Comparison of ENCODE assay signal across 22 cellular contexts in genomic region chr15:99109555-99110021, GRCh38. TPM values are rescaled to one million over a fixed set of nuclear protein-coding genes. Genes with fewer than 3 reads are reported as not detected.
A peak's percentile ranks its signal among the peaks of the same experiment; 100 is the strongest.
DNase-seq lines count a peak whose midpoint lies in the region; ATAC-seq and TF ChIP-seq lines count a peak whose summit lies in the region.
"Had no signal": no experiment of that assay in that cellular context is flagged by ENCODE, and none has a peak within 500 bp of the region (broad histone marks: within the 10 kb centered on the region; RNA-seq: fewer than 3 reads in every experiment).

No MANE protein-coding gene starts in this region.

- H3K36me3 ChIP-seq in heart right ventricle (peaks cover 0 to 16% (median 0%) of the 10 kb centered on the region in 9 donors), esophagus squamous epithelium (no peaks in the 10 kb centered on the region), prostate gland (no peaks in the 10 kb centered on the region), upper lobe of right lung (no peaks in the 10 kb centered on the region)
- H3K36me3 ChIP-seq: colonic mucosa had no signal

- peaks cover 0 to 29% (median 0%) of the 10 kb centered on the region in 7 donors for H3K27me3 ChIP-seq in heart right ventricle
- H3K27me3 ChIP-seq in esophagus squamous epithelium, result peaks cover 0 to 38% (median 0%) of the 10 kb centered on the region in 4 donors
- H3K27me3 ChIP-seq in prostate gland (replicated peaks; ENCODE audit: insufficient read depth), result no peaks in the 10 kb centered on the region
- peaks cover 14% of the 10 kb centered on the region for H3K27me3 ChIP-seq in upper lobe of right lung

- peak in 2 of 8 donors; percentile 17 to 25 for ATAC-seq in heart right ventricle
- no peak for ATAC-seq in Right ventricle myocardium superior (ENCODE audit: poor library complexity)
- ATAC-seq in upper lobe of right lung, result no peak
- ATAC-seq in T-helper 17 cell, result no peak
- ATAC-seq: HCT116; naive thymus-derived CD8-positive, alpha-beta T cell had no signal

- intact Hi-C loops in heart right ventricle (cut with DNase I), result loop anchor here in 4 of 10 donors (5.0 to 10.0 kb wide), 3 partner anchors 33 to 625 kb away; partner anchors contain the start of gene LYSMD4 (in 1 of the 4)
- intact Hi-C loops in Right ventricle myocardium superior (cut with DNase I), result no loop called here
- intact Hi-C loops in esophagus squamous epithelium (cut with DNase I), result no loop called here
- intact Hi-C loops in prostate gland (cut with DNase I), result loop anchor here (5.0 to 10.0 kb wide), 3 partner anchors 63 to 595 kb away; partner anchors contain the start of gene MEF2A
- intact Hi-C loops in upper lobe of right lung (cut with DNase I), result no loop called here

- H3K4me3 ChIP-seq in heart right ventricle (peak overlapping the region in 5 of 10 donors; percentile 1 to 13 (median 5)), esophagus squamous epithelium (peak overlapping the region in 3 of 4 donors; percentile 49 to 66 (median 64)), prostate gland (peak overlapping the region in 1 of 2 donors; percentile 8), upper lobe of right lung (no peak overlapping the region)
- H3K4me3 ChIP-seq: colonic mucosa had no signal

- no peaks in the 10 kb centered on the region for H3K9me3 ChIP-seq in heart right ventricle
- no peaks in the 10 kb centered on the region for H3K9me3 ChIP-seq in esophagus squamous epithelium
- no peaks in the 10 kb centered on the region for H3K9me3 ChIP-seq in prostate gland
- H3K9me3 ChIP-seq in upper lobe of right lung, result no peaks in the 10 kb centered on the region
- no peaks in the 10 kb centered on the region for H3K9me3 ChIP-seq in T-helper 17 cell (ENCODE audit: control insufficient read depth, low read length, poor library complexity, severe bottlenecking)
- H3K9me3 ChIP-seq: colonic mucosa had no signal

- no peak for TF ChIP-seq CTCF in heart right ventricle (IDR thresholded peaks at IDR 0.05)
- TF ChIP-seq CTCF in esophagus squamous epithelium (IDR thresholded peaks at IDR 0.05), result no peak
- TF ChIP-seq CTCF in prostate gland (IDR thresholded peaks at IDR 0.05), result no peak
- no peak for TF ChIP-seq CTCF in upper lobe of right lung (IDR thresholded peaks at IDR 0.05)

- peaks cover 27% of the 10 kb centered on the region for H3K27me3 Mint-ChIP-seq in T-helper 17 cell

- H3K4me1 ChIP-seq in heart right ventricle (peaks cover 0 to 82% (median 50%) of the 10 kb centered on the region in 9 donors), esophagus squamous epithelium (peaks cover 0 to 40% (median 15%) of the 10 kb centered on the region in 3 donors), prostate gland (replicated peaks) (no peaks in the 10 kb centered on the region), upper lobe of right lung (peaks cover 17% of the 10 kb centered on the region)
- H3K4me1 ChIP-seq: colonic mucosa had no signal

- no peak overlapping the region for H3K27ac Mint-ChIP-seq in T-helper 17 cell
- H3K27ac Mint-ChIP-seq: activated CD4-positive, alpha-beta memory T cell treated with anti-CD3 and anti-CD28 coated beads, Interleukin-2, amount 10 ng/mL, durations not matched to agents 7 days and 5 days; B cell had no signal

- peaks cover 11% of the 10 kb centered on the region for H3K4me1 Mint-ChIP-seq in T-helper 17 cell

- H3K36me3 Mint-ChIP-seq in T-helper 17 cell (ENCODE audit: low read depth), result no peaks in the 10 kb centered on the region
- H3K36me3 Mint-ChIP-seq: naive thymus-derived CD8-positive, alpha-beta T cell had no signal

- no peak overlapping the region for H3K4me3 Mint-ChIP-seq in T-helper 17 cell
- H3K4me3 Mint-ChIP-seq: activated CD4-positive, alpha-beta memory T cell treated with anti-CD3 and anti-CD28 coated beads, Interleukin-2, amount 10 ng/mL, durations not matched to agents 7 days and 5 days; B cell had no signal

- DNase-seq in heart right ventricle (no peak), Right ventricle myocardium superior (no peak), esophagus squamous epithelium (lab: John Stamatoyannopoulos, UW) (no peak), prostate gland (ENCODE audit: low spot score) (no peak), upper lobe of right lung (peak; percentile 48), epidermal melanocyte (ENCODE audit: insufficient read length, low spot score) (no peak), RPMI8226 (no peak), T-helper 17 cell (no peak)
- DNase-seq: activated CD4-positive, alpha-beta memory T cell treated with anti-CD3 and anti-CD28 coated beads, Interleukin-2, amount 10 ng/mL, durations not matched to agents 7 days and 5 days; CD8-positive, alpha-beta memory T cell; colonic mucosa; Kasumi-1; mesendoderm; naive thymus-derived CD8-positive, alpha-beta T cell; NCI-H187 treated with DMSO at 0.1 percent for 48 hours; NCI-H748 treated with DMSO at 0.1 percent for 48 hours; OCI-M1; SIG-M5; substantia nigra had no signal

- H3K27ac ChIP-seq in heart right ventricle (peak overlapping the region in 9 of 10 donors; percentile 24 to 95 (median 79)), esophagus squamous epithelium (peak overlapping the region; percentile 16 to 89 (median 76)), prostate gland (peak overlapping the region; percentile 77 to 83), upper lobe of right lung (no peak overlapping the region)
- H3K27ac ChIP-seq: colonic mucosa, parathyroid adenoma had no signal

- WGBS in heart right ventricle, 2 donors, result 61 to 67% methylated on average over 10 of the region's 10 CpGs
- WGBS in esophagus squamous epithelium, 2 donors, result 55 to 75% methylated on average over 4 to 7 of the region's 10 CpGs
- 78% methylated on average over 10 of the region's 10 CpGs for WGBS in prostate gland

- TF ChIP-seq POLR2A in esophagus squamous epithelium (IDR thresholded peaks at IDR 0.05), result no peak
- no peak for TF ChIP-seq POLR2A in prostate gland (IDR thresholded peaks at IDR 0.05)

RNA-seq across cellular contexts. Expression of gene SYNM, which starts 4.7 kb away (rescaled TPM):
- 100 to 1,000 TPM; 256 to 456 (median 357) TPM for total RNA-seq in heart right ventricle
- polyA plus RNA-seq in heart right ventricle, result 100 to 1,000 TPM in 1 of 2 donors, 10 to 100 TPM in 1; 59.4 to 103 TPM
- 295 TPM for total RNA-seq in Right ventricle myocardium superior
- 100 to 1,000 TPM in 1 of 4 donors, 10 to 100 TPM in 3; 18.1 to 262 (median 42.0) TPM for total RNA-seq in esophagus squamous epithelium
- 100 to 1,000 TPM; 181 to 185 TPM for total RNA-seq in prostate gland
- 19.5 TPM for total RNA-seq in upper lobe of right lung
- total RNA-seq in T-helper 17 cell, result 1 to 10 TPM; 1.4 to 2.7 TPM
